ENCODE assay signal across 1 cellular context in the genomic region with DNA sequence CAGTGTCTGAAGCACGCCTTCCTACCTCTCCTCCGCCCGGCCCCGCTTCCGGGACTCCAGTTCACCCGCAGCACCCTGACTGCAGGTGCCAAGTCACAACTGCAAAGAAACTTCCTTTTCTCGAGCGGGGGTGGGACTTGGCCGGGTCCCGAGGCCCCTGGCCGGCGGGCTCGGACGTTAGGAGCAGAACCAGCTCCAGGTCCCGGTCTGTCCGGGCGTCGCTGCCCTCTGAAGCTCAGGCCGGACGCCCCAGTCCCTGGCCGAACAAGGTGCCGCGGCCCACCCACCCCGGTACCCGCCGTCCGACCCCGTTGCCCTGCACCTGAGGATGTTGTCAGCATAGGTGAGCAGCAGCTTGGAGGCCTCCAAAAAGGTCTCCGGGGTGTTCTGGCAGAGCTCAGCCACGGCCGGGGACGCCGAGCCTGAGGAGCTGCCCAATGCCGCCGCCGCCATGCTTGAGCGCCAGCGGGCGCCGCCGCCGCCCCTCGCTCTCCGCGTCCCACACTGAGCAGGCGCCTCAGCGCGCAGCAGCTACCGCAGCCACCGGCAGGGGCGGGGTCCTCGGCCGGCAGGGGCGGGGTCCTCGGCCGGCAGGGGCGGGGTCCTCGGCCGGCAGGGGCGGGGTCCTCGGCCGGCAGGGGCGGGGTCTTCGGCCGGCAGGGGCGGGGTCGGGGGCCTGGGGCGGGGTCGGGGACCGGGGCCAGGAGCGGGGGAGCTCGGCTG.
A peak's percentile ranks its signal among the peaks of the same experiment; 100 is the strongest.
TF ChIP-seq lines count a peak whose summit lies in the region.

A gene with protein sequence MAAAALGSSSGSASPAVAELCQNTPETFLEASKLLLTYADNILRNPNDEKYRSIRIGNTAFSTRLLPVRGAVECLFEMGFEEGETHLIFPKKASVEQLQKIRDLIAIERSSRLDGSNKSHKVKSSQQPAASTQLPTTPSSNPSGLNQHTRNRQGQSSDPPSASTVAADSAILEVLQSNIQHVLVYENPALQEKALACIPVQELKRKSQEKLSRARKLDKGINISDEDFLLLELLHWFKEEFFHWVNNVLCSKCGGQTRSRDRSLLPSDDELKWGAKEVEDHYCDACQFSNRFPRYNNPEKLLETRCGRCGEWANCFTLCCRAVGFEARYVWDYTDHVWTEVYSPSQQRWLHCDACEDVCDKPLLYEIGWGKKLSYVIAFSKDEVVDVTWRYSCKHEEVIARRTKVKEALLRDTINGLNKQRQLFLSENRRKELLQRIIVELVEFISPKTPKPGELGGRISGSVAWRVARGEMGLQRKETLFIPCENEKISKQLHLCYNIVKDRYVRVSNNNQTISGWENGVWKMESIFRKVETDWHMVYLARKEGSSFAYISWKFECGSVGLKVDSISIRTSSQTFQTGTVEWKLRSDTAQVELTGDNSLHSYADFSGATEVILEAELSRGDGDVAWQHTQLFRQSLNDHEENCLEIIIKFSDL (minus strand): TSS at position 506 of the 723 bp plus-strand sequence. CDS start 53 bp downstream, at position 453.

TF ChIP-seq in K562, 482 proteins besides CTCF, POLR2A, EP300 and RAD21 (continued from another document and continues in another):
- TF ChIP-seq, protein P1, sequence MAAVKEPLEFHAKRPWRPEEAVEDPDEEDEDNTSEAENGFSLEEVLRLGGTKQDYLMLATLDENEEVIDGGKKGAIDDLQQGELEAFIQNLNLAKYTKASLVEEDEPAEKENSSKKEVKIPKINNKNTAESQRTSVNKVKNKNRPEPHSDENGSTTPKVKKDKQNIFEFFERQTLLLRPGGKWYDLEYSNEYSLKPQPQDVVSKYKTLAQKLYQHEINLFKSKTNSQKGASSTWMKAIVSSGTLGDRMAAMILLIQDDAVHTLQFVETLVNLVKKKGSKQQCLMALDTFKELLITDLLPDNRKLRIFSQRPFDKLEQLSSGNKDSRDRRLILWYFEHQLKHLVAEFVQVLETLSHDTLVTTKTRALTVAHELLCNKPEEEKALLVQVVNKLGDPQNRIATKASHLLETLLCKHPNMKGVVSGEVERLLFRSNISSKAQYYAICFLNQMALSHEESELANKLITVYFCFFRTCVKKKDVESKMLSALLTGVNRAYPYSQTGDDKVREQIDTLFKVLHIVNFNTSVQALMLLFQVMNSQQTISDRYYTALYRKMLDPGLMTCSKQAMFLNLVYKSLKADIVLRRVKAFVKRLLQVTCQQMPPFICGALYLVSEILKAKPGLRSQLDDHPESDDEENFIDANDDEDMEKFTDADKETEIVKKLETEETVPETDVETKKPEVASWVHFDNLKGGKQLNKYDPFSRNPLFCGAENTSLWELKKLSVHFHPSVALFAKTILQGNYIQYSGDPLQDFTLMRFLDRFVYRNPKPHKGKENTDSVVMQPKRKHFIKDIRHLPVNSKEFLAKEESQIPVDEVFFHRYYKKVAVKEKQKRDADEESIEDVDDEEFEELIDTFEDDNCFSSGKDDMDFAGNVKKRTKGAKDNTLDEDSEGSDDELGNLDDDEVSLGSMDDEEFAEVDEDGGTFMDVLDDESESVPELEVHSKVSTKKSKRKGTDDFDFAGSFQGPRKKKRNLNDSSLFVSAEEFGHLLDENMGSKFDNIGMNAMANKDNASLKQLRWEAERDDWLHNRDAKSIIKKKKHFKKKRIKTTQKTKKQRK (IDR thresholded peaks at IDR 0.05; ENCODE audit: borderline replicate concordance, low read depth, low read length): no peak
- TF ChIP-seq, protein P2, sequence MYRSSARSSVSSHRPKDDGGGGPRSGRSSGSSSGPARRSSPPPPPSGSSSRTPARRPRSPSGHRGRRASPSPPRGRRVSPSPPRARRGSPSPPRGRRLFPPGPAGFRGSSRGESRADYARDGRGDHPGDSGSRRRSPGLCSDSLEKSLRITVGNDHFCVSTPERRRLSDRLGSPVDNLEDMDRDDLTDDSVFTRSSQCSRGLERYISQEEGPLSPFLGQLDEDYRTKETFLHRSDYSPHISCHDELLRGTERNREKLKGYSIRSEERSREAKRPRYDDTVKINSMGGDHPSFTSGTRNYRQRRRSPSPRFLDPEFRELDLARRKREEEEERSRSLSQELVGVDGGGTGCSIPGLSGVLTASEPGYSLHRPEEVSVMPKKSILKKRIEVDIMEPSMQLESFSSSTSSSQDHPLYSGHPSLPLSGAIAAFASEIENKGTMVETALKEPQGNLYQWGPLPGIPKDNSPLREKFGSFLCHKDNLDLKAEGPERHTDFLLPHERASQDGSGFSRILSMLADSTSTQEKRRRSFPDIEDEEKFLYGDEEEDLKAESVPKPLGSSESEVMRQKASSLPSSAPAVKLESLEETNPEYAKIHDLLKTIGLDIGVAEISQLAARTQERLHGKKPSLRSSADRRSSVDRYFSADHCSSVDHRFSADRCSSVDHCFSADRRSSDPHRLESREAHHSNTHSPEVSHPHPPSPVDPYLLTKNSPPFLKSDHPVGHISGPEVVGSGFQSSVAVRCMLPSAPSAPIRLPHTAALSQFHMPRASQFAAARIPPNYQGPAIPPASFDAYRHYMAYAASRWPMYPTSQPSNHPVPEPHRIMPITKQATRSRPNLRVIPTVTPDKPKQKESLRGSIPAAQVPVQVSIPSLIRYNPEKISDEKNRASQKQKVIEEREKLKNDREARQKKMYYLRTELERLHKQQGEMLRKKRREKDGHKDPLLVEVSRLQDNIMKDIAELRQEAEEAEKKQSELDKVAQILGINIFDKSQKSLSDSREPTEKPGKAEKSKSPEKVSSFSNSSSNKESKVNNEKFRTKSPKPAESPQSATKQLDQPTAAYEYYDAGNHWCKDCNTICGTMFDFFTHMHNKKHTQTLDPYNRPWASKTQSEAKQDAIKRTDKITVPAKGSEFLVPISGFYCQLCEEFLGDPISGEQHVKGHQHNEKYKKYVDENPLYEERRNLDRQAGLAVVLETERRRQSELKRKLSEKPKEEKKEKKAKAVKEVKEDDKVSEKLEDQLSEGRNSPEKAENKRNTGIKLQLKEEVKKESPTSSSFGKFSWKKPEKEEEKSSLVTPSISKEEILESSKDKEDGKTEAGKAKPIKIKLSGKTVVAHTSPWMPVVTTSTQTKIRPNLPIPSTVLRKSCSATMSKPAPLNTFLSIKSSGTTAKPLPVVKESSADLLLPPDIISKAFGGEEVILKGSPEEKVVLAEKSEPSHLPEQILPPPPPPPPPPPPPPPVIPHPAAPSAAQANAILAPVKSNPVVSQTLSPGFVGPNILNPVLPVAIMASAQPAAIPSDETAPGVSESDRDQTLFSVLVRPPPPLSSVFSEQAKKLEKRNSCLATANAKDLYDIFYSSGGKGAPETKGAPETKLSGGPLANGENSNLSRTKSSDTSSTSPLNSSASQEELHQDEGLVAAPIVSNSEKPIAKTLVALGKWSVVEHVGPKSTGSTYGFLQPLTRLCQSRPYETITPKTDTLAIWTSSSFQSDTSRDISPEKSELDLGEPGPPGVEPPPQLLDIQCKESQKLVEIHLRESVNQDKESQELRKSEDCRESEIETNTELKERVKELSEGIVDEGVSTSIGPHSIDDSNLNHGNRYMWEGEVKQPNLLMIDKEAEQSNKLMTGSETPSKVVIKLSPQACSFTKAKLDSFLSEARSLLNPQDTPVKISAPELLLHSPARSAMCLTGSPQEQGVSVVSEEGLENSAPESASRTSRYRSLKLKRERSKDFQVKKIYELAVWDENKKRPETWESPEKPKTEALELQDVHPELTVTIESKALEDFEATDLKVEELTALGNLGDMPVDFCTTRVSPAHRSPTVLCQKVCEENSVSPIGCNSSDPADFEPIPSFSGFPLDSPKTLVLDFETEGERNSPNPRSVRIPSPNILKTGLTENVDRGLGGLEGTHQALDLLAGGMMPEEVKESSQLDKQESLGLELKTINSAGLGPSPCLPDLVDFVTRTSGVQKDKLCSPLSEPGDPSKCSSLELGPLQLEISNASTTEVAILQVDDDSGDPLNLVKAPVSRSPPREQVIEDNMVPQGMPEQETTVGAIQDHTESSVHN (IDR thresholded peaks at IDR 0.05; ENCODE audit: borderline replicate concordance in 1 of 2, low read depth in 1 of 2): no peak
- peak; percentile 19 for TF ChIP-seq PCBP1 (IDR thresholded peaks at IDR 0.05; ENCODE audit: low read depth, low read length, poor library complexity, severe bottlenecking)
- 0 out of 2 replicates have a peak, but pooled peaks have one; percentile 18 for TF ChIP-seq GTF2A2 (tag; IDR thresholded peaks at IDR 0.05)
- TF ChIP-seq CEBPB (tag; IDR thresholded peaks at IDR 0.05): no peak
- no peak for TF ChIP-seq HDAC8 (tag; IDR thresholded peaks at IDR 0.05)
- peak; percentile 80 for TF ChIP-seq POLR2AphosphoS5 (IDR thresholded peaks at IDR 0.05; ENCODE audit: control insufficient read depth, insufficient read depth, low read depth, low read length)
- TF ChIP-seq POLR2H (tag; IDR thresholded peaks at IDR 0.05; ENCODE audit: low read depth): peak; percentile 83
- no peak for TF ChIP-seq DPF2 (IDR thresholded peaks at IDR 0.05)
- TF ChIP-seq, protein P3, sequence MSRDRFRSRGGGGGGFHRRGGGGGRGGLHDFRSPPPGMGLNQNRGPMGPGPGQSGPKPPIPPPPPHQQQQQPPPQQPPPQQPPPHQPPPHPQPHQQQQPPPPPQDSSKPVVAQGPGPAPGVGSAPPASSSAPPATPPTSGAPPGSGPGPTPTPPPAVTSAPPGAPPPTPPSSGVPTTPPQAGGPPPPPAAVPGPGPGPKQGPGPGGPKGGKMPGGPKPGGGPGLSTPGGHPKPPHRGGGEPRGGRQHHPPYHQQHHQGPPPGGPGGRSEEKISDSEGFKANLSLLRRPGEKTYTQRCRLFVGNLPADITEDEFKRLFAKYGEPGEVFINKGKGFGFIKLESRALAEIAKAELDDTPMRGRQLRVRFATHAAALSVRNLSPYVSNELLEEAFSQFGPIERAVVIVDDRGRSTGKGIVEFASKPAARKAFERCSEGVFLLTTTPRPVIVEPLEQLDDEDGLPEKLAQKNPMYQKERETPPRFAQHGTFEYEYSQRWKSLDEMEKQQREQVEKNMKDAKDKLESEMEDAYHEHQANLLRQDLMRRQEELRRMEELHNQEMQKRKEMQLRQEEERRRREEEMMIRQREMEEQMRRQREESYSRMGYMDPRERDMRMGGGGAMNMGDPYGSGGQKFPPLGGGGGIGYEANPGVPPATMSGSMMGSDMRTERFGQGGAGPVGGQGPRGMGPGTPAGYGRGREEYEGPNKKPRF (IDR thresholded peaks at IDR 0.05; ENCODE audit: low read depth, low read length): no peak
- TF ChIP-seq ETV1 (tag; conservative IDR thresholded peaks at IDR 0.05; ENCODE audit: low read depth): peak; percentile 73
- TF ChIP-seq, protein P4, sequence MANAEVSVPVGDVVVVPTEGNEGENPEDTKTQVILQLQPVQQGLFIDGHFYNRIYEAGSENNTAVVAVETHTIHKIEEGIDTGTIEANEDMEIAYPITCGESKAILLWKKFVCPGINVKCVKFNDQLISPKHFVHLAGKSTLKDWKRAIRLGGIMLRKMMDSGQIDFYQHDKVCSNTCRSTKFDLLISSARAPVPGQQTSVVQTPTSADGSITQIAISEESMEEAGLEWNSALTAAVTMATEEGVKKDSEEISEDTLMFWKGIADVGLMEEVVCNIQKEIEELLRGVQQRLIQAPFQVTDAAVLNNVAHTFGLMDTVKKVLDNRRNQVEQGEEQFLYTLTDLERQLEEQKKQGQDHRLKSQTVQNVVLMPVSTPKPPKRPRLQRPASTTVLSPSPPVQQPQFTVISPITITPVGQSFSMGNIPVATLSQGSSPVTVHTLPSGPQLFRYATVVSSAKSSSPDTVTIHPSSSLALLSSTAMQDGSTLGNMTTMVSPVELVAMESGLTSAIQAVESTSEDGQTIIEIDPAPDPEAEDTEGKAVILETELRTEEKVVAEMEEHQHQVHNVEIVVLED (CRISPR knock-in tag; IDR thresholded peaks at IDR 0.05): 0 out of 2 replicates have a peak, but pooled peaks have one; percentile 27
- TF ChIP-seq RBBP5 (IDR thresholded peaks at IDR 0.05; ENCODE audit: borderline replicate concordance, insufficient read depth, low read length, poor library complexity, severe bottlenecking): peak; percentile 96
- no peak for TF ChIP-seq MCM7 (IDR thresholded peaks at IDR 0.05)
- no peak for TF ChIP-seq XRCC3 (IDR thresholded peaks at IDR 0.05)
- no peak for TF ChIP-seq POLR3G (IDR thresholded peaks at IDR 0.05; ENCODE audit: extremely low read depth, insufficient read length, insufficient replicate concordance)
- no peak for TF ChIP-seq KLF1 (tag; IDR thresholded peaks at IDR 0.05)
- TF ChIP-seq, protein P5, sequence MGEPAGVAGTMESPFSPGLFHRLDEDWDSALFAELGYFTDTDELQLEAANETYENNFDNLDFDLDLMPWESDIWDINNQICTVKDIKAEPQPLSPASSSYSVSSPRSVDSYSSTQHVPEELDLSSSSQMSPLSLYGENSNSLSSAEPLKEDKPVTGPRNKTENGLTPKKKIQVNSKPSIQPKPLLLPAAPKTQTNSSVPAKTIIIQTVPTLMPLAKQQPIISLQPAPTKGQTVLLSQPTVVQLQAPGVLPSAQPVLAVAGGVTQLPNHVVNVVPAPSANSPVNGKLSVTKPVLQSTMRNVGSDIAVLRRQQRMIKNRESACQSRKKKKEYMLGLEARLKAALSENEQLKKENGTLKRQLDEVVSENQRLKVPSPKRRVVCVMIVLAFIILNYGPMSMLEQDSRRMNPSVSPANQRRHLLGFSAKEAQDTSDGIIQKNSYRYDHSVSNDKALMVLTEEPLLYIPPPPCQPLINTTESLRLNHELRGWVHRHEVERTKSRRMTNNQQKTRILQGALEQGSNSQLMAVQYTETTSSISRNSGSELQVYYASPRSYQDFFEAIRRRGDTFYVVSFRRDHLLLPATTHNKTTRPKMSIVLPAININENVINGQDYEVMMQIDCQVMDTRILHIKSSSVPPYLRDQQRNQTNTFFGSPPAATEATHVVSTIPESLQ (CRISPR knock-in tag; IDR thresholded peaks at IDR 0.05): 0 out of 2 replicates have a peak, but pooled peaks have one; percentile 53
- TF ChIP-seq ZNF174 (CRISPR knock-in tag; IDR thresholded peaks at IDR 0.05): no peak
- no peak for TF ChIP-seq U2AF1 (optimal IDR thresholded peaks at IDR 0.05; ENCODE audit: low read depth, low read length)
- TF ChIP-seq, protein P6, sequence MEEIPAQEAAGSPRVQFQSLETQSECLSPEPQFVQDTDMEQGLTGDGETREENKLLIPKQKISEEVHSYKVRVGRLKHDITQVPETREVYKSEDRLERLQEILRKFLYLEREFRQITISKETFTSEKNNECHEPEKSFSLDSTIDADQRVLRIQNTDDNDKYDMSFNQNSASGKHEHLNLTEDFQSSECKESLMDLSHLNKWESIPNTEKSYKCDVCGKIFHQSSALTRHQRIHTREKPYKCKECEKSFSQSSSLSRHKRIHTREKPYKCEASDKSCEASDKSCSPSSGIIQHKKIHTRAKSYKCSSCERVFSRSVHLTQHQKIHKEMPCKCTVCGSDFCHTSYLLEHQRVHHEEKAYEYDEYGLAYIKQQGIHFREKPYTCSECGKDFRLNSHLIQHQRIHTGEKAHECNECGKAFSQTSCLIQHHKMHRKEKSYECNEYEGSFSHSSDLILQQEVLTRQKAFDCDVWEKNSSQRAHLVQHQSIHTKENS (CRISPR knock-in tag; IDR thresholded peaks at IDR 0.05): no peak
- no peak for TF ChIP-seq SMAD2 (IDR thresholded peaks at IDR 0.05; ENCODE audit: low read depth, low read length)
- TF ChIP-seq, protein P7, sequence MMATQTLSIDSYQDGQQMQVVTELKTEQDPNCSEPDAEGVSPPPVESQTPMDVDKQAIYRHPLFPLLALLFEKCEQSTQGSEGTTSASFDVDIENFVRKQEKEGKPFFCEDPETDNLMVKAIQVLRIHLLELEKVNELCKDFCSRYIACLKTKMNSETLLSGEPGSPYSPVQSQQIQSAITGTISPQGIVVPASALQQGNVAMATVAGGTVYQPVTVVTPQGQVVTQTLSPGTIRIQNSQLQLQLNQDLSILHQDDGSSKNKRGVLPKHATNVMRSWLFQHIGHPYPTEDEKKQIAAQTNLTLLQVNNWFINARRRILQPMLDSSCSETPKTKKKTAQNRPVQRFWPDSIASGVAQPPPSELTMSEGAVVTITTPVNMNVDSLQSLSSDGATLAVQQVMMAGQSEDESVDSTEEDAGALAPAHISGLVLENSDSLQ (IDR thresholded peaks at IDR 0.05): no peak
- no peak for TF ChIP-seq PYGO2 (tag; IDR thresholded peaks at IDR 0.05)
- no peak for TF ChIP-seq NFRKB (IDR thresholded peaks at IDR 0.05; ENCODE audit: low read depth)
- TF ChIP-seq ZBED1 (IDR thresholded peaks at IDR 0.05): no peak
